Comparison of ENCODE assay signal across 1 cellular context in genomic region chr12:75721790-75722189, GRCh38.
TF ChIP-seq lines count a peak whose summit lies in the region.

No MANE protein-coding gene starts in this region.

TF ChIP-seq in SK-N-SH, 30 proteins besides CTCF, POLR2A, EP300 and RAD21 (continued from another document):
- TF ChIP-seq REST (IDR thresholded peaks at IDR 0.05; ENCODE audit: low read depth, low read length) (no peak), JUND (IDR thresholded peaks at IDR 0.05) (no peak), USF1 (IDR thresholded peaks at IDR 0.05; ENCODE audit: borderline replicate concordance, low read depth) (no peak), IRF3 (IDR thresholded peaks at IDR 0.05; ENCODE audit: low read depth, low read length) (no peak), ELF1 (IDR thresholded peaks at IDR 0.05) (no peak), NFIC (IDR thresholded peaks at IDR 0.05; ENCODE audit: borderline replicate concordance) (no peak), MEF2A (IDR thresholded peaks at IDR 0.05; ENCODE audit: borderline replicate concordance, low read depth) (no peak), RCOR1 (IDR thresholded peaks at IDR 0.05; ENCODE audit: low read length) (no peak)
- TF ChIP-seq, protein P1, sequence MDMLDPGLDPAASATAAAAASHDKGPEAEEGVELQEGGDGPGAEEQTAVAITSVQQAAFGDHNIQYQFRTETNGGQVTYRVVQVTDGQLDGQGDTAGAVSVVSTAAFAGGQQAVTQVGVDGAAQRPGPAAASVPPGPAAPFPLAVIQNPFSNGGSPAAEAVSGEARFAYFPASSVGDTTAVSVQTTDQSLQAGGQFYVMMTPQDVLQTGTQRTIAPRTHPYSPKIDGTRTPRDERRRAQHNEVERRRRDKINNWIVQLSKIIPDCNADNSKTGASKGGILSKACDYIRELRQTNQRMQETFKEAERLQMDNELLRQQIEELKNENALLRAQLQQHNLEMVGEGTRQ (IDR thresholded peaks at IDR 0.05; ENCODE audit: borderline replicate concordance, low read depth, low read length): no peak
- TF ChIP-seq, protein P2, sequence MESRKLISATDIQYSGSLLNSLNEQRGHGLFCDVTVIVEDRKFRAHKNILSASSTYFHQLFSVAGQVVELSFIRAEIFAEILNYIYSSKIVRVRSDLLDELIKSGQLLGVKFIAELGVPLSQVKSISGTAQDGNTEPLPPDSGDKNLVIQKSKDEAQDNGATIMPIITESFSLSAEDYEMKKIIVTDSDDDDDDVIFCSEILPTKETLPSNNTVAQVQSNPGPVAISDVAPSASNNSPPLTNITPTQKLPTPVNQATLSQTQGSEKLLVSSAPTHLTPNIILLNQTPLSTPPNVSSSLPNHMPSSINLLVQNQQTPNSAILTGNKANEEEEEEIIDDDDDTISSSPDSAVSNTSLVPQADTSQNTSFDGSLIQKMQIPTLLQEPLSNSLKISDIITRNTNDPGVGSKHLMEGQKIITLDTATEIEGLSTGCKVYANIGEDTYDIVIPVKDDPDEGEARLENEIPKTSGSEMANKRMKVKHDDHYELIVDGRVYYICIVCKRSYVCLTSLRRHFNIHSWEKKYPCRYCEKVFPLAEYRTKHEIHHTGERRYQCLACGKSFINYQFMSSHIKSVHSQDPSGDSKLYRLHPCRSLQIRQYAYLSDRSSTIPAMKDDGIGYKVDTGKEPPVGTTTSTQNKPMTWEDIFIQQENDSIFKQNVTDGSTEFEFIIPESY (IDR thresholded peaks at IDR 0.05; ENCODE audit: borderline replicate concordance, low read depth): no peak
